32 cellular contexts compared by ENCODE assay signal in the genomic region with DNA sequence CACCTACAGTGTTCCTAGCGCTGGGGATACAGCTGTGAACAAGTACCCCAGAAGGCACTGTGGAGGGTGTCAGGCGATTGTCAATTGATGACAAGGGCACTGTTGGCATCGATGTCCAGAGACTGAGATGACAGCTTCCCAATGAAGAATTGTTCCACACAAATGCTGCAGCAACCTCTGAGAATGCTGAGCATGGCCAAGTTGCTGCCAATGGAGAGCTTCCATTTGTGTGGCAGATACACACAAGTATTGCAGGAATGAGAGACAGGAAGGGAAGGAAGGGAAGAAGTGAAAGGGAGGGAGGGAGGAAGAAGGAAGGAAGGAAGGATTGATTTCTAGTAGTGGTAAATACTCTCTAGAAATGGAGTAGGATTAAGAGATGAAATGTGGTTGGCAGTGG. TPM values are rescaled to one million over a fixed set of nuclear protein-coding genes. Genes with fewer than 3 reads are reported as not detected.
"Had no signal": no experiment of that assay in that cellular context is flagged by ENCODE, and none has a peak within 500 bp of the region (broad histone marks: within the 10 kb centered on the region; RNA-seq: fewer than 3 reads in every experiment).

No MANE protein-coding gene starts in this region.

- H3K36me3 ChIP-seq: colonic mucosa, gastroesophageal sphincter, pancreas, prostate gland, sigmoid colon, stomach, thyroid gland, upper lobe of right lung had no signal

- H3K4me1 Mint-ChIP-seq: naive B cell; stimulated activated naive B cell treated with anti-CD40 and anti-IgM and Interleukin-4, amounts not matched to agents 10 μg/mL and 1 μg/mL and 100 μg/mL, for 72 hours had no signal

- H3K27me3 Mint-ChIP-seq: naive B cell; stimulated activated naive B cell treated with anti-CD40 and anti-IgM and Interleukin-4, amounts not matched to agents 10 μg/mL and 1 μg/mL and 100 μg/mL, for 72 hours had no signal

- H3K27ac ChIP-seq: body of pancreas, colonic mucosa, pancreas, prostate gland, stomach, thyroid gland, upper lobe of right lung, VCaP had no signal

- H3K4me3 ChIP-seq: body of pancreas, colonic mucosa, gastroesophageal sphincter, mucosa of descending colon, pancreas, prostate gland, sigmoid colon, stomach, thyroid gland, upper lobe of right lung had no signal

- H3K9me3 Mint-ChIP-seq: activated T-cell treated with anti-CD3 and anti-CD28 coated beads, Interleukin-2, amount 50 U/mL, for 72 hours; stimulated activated naive B cell treated with anti-CD40 and anti-IgM and Interleukin-4, amounts not matched to agents 10 μg/mL and 1 μg/mL and 100 μg/mL, for 72 hours had no signal

- ATAC-seq: activated T-cell treated with anti-CD3 and anti-CD28 coated beads, Interleukin-2, amount 50 U/mL, for 72 hours; gastroesophageal sphincter; mucosa of descending colon; stimulated activated naive B cell treated with anti-CD40 and anti-IgM and Interleukin-4, amounts not matched to agents 10 μg/mL and 1 μg/mL and 100 μg/mL, for 72 hours; upper lobe of right lung had no signal

- DNase-seq: activated CD4-positive, alpha-beta T cell treated with anti-CD3 and anti-CD28 coated beads for 4 hours; activated CD4-positive, alpha-beta T cell treated with anti-CD3 and anti-CD28 coated beads, Interleukin-2, amount 50 U/mL, for 4 hours; activated naive CD4-positive, alpha-beta T cell; activated T-cell treated with anti-CD3 and anti-CD28 coated beads for 4 hours; activated T-cell treated with anti-CD3 and anti-CD28 coated beads, Interleukin-2, amount 50 U/mL, for 72 hours; anterior cingulate cortex; body of pancreas; colonic mucosa; effector memory CD4-positive, alpha-beta T cell; head of caudate nucleus; mucosa of descending colon; naive B cell; pancreas; sigmoid colon; stimulated activated CD4-positive, alpha-beta T cell treated with anti-CD3 and anti-CD28 coated beads, Interleukin-15, amount 100 ng/mL, for 24 hours; stimulated activated CD4-positive, alpha-beta T cell treated with anti-CD3 and anti-CD28 coated beads, Interleukin-2, amount 100 ng/mL, for 24 hours; stimulated activated naive B cell treated with anti-CD40 and anti-IgM and Interleukin-4, amounts not matched to agents 10 μg/mL and 1 μg/mL and 100 μg/mL, for 72 hours; stomach; thyroid gland; upper lobe of right lung had no signal

- H3K36me3 Mint-ChIP-seq: activated naive CD8-positive, alpha-beta T cell; naive B cell; stimulated activated naive B cell treated with anti-CD40 and anti-IgM and Interleukin-4, amounts not matched to agents 10 μg/mL and 1 μg/mL and 100 μg/mL, for 72 hours had no signal

- H3K27me3 ChIP-seq: body of pancreas, colonic mucosa, gastroesophageal sphincter, pancreas, sigmoid colon, stomach, thyroid gland, upper lobe of right lung had no signal

- H3K9me3 ChIP-seq: body of pancreas, colonic mucosa, gastroesophageal sphincter, mucosa of descending colon, pancreas, prostate gland, sigmoid colon, stomach, thyroid gland, upper lobe of right lung had no signal

- H3K4me3 Mint-ChIP-seq: activated naive CD8-positive, alpha-beta T cell; activated T-cell treated with anti-CD3 and anti-CD28 coated beads, Interleukin-2, amount 50 U/mL, for 72 hours; naive B cell; stimulated activated naive B cell treated with anti-CD40 and anti-IgM and Interleukin-4, amounts not matched to agents 10 μg/mL and 1 μg/mL and 100 μg/mL, for 72 hours had no signal

- H3K27ac Mint-ChIP-seq: activated naive CD8-positive, alpha-beta T cell; activated T-cell treated with anti-CD3 and anti-CD28 coated beads, Interleukin-2, amount 50 U/mL, for 72 hours; naive B cell; stimulated activated naive B cell treated with anti-CD40 and anti-IgM and Interleukin-4, amounts not matched to agents 10 μg/mL and 1 μg/mL and 100 μg/mL, for 72 hours had no signal

- H3K4me1 ChIP-seq: body of pancreas, colonic mucosa, pancreas, prostate gland, thyroid gland had no signal

RNA-seq across cellular contexts. Expression of a gene that starts 21.9 kb away (rescaled TPM):
- total RNA-seq: activated T-cell treated with anti-CD3 and anti-CD28 coated beads, Interleukin-2, amount 50 U/mL, for 72 hours; body of pancreas; colonic mucosa; dermis microvascular lymphatic vessel endothelial cell; epithelial cell of proximal tubule; gastroesophageal sphincter; kidney epithelial cell; lower leg skin; mesenteric fat pad; mucosa of descending colon; pancreas; sigmoid colon; stomach; T-helper 1 cell treated with Interleukin-12 subunit alpha and Interleukin-12 subunit beta and Interleukin-4 antibody, amounts not matched to agents 30 ng/mL and 1 ng/mL, for 36 hours; thyroid gland; upper lobe of right lung had no signal
- polyA plus RNA-seq: adipose tissue, neural cell, pancreas, sigmoid colon, stomach had no signal
